8 cellular contexts compared by ENCODE assay signal in the genomic region with DNA sequence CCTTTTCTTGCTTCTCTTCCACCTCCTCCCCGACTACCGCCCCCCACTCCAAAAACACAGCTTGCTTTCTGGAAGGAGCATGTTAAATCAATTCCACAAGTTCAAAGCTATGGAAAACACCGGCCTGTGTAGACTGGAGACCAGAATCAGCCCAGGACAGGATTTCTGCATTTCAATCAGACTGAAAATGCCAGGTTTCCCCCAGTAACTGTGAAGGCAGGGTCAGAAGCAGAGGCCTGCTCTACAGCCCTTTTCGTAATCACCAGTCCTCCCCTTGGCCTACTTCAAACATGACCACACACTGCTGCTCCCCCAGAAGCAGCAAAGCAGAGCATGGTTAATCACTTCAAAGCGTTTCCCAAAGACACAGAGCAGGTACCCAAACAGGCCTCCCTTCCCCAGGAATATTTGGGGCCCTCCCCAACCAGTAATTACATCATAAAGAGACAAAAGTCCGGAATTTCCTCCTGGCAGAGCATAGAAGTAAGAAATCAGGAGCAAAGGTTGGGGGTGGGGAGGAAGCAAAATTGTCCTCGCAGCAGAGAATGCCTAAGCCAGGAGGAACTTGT. TPM values are rescaled to one million over a fixed set of nuclear protein-coding genes. Genes with fewer than 3 reads are reported as not detected.
DNase-seq lines count a peak whose midpoint lies in the region; ATAC-seq and TF ChIP-seq lines count a peak whose summit lies in the region.

No MANE protein-coding gene starts in this region.

- peaks cover 81% of the 10 kb centered on the region for H3K4me1 Mint-ChIP-seq in neural progenitor cell

- no peaks in the 10 kb centered on the region for H4K20me1 ChIP-seq in fibroblast of lung (ENCODE audit: control insufficient read depth, extremely low read depth, insufficient read depth, low read length)
- peaks cover 84% of the 10 kb centered on the region for H4K20me1 ChIP-seq in neural progenitor cell (ENCODE audit: low read depth)

- H3K9me3 ChIP-seq in fibroblast of lung (ENCODE audit: control insufficient read depth, insufficient read depth, low read depth, low read length) = no peaks in the 10 kb centered on the region
- no peaks in the 10 kb centered on the region for H3K9me3 ChIP-seq in neural progenitor cell (ENCODE audit: low read depth)

- no peaks in the 10 kb centered on the region for H3K36me3 ChIP-seq in fibroblast of lung (ENCODE audit: control insufficient read depth, insufficient read depth, low read length)
- H3K36me3 ChIP-seq in neural progenitor cell = no peaks in the 10 kb centered on the region

- H3K9ac ChIP-seq in fibroblast of lung (ENCODE audit: insufficient read depth, low read length) = peak overlapping the region; percentile 57
- H3K9ac ChIP-seq in neural progenitor cell = no peak overlapping the region

- H3K4me2 ChIP-seq in fibroblast of lung (ENCODE audit: extremely low read depth, insufficient read depth, low read length) (peak overlapping the region; percentile 57), neural progenitor cell (peak overlapping the region; percentile 60)

- H3F3A ChIP-seq in neural progenitor cell (ENCODE audit: low read depth) = peaks cover 88% of the 10 kb centered on the region

- H3K27me3 ChIP-seq in fibroblast of lung (ENCODE audit: control insufficient read depth, insufficient read depth, low read length) = no peaks in the 10 kb centered on the region
- H3K27me3 ChIP-seq in neural progenitor cell = no peaks in the 10 kb centered on the region

- H2AFZ ChIP-seq in fibroblast of lung (ENCODE audit: low read length) (no peak overlapping the region), neural progenitor cell (replicated peaks) (no peak overlapping the region)

- DNase-seq in G401 (ENCODE audit: low spot score) = peak; percentile 54
- peak; percentile 38 for DNase-seq in SKM-1 treated with dmso at 0.1 percent for 144 hours (lab: John Stamatoyannopoulos, UW; ENCODE audit: unreplicated experiment)
- peak; percentile 71 to 80 for DNase-seq in fibroblast of lung (ENCODE audit: low read depth in 2 of 2)
- peak; percentile 24 for DNase-seq in neural progenitor cell (ENCODE audit: low spot score)
- DNase-seq in central memory CD4-positive, alpha-beta T cell = no peak
- DNase-seq in occipital lobe (lab: John Stamatoyannopoulos, UW) = no peak

- H3K36me3 Mint-ChIP-seq in neural progenitor cell = peaks cover 4% of the 10 kb centered on the region

- no peaks in the 10 kb centered on the region for H3K9me3 Mint-ChIP-seq in neural progenitor cell

- ATAC-seq in GM18511 (IDR thresholded peaks at IDR 0.05; ENCODE audit: unreplicated experiment) (no peak), HG03432 (IDR thresholded peaks at IDR 0.05; ENCODE audit: unreplicated experiment) (no peak)

- H3K79me2 ChIP-seq in fibroblast of lung (ENCODE audit: control insufficient read depth, insufficient read depth, low read length) (peaks cover 51% of the 10 kb centered on the region), neural progenitor cell (ENCODE audit: low read depth) (peaks cover 100% of the 10 kb centered on the region)

- H3K4me3 Mint-ChIP-seq in neural progenitor cell = peak overlapping the region; percentile 74

- peak overlapping the region; percentile 98 for H3K27ac Mint-ChIP-seq in neural progenitor cell

- no peak for TF ChIP-seq CTCF in fibroblast of lung (conservative IDR thresholded peaks at IDR 0.05 in 1 of 2, IDR thresholded peaks at IDR 0.05 in 1 of 2; ENCODE audit: low read depth in 1 of 2, low read length in 2 of 2)
- TF ChIP-seq CTCF in neural progenitor cell (IDR thresholded peaks at IDR 0.05) = no peak

- H3K4me3 ChIP-seq in fibroblast of lung (replicated peaks in 1 of 4; ENCODE audit: control extremely low read depth in 1 of 4, insufficient read depth in 1 of 4, low read depth in 3 of 4, low read length in 4 of 4) (peak overlapping the region in 3 of 4 experiments; percentile 4 to 27 (median 24)), neural progenitor cell (no peak overlapping the region)

- peak overlapping the region; percentile 99 for H3K27ac ChIP-seq in fibroblast of lung (ENCODE audit: insufficient read depth, low read length)
- peak overlapping the region; percentile 97 for H3K27ac ChIP-seq in neural progenitor cell

- in situ Hi-C loops in G401 (cut with HindIII; ENCODE audit: low sequenced_read_pairs) = no loop called here

- H3K4me1 ChIP-seq in fibroblast of lung (ENCODE audit: control insufficient read depth, extremely low read depth, insufficient read depth, low read length) (peaks cover 45% of the 10 kb centered on the region), neural progenitor cell (peaks cover 64% of the 10 kb centered on the region)

- peaks cover 3% of the 10 kb centered on the region for H3K27me3 Mint-ChIP-seq in neural progenitor cell (ENCODE audit: insufficient read depth, low read depth)

RNA-seq across cellular contexts. Expression of a gene that starts 38.4 kb away (rescaled TPM):
- total RNA-seq in G401 (2014; rRNA removed; shearing (Covaris generic)) = 21.5 and 24.7 TPM in 2 replicates
- 7.4 and 13.0 TPM in 2 replicates for total RNA-seq in fibroblast of lung
- 12.6 and 17.6 TPM in 2 replicates for polyA plus RNA-seq in fibroblast of lung
- polyA plus RNA-seq in fibroblast of lung (2012) = 12.3 and 14.2 TPM in 2 replicates
- polyA minus RNA-seq in fibroblast of lung (ENCODE audit: low replicate concordance) = 8.4 and 14.3 TPM in 2 replicates
- total RNA-seq in neural progenitor cell (ENCODE audit: low replicate concordance) = 59.0 and 59.4 TPM in 2 replicates
- total RNA-seq in occipital lobe = 58.6 TPM

Comparison
In these comparisons a context has a peak if more than half of its experiments do, and no peak if none do; other contexts are left out.
1. DNase-seq: peak in G401 (single experiment), SKM-1 treated with dmso at 0.1 percent for 144 hours (single experiment), fibroblast of lung (2 of 2) and neural progenitor cell (single experiment); none in central memory CD4-positive, alpha-beta T cell (single experiment) and occipital lobe (single experiment).